In the genomic region with DNA sequence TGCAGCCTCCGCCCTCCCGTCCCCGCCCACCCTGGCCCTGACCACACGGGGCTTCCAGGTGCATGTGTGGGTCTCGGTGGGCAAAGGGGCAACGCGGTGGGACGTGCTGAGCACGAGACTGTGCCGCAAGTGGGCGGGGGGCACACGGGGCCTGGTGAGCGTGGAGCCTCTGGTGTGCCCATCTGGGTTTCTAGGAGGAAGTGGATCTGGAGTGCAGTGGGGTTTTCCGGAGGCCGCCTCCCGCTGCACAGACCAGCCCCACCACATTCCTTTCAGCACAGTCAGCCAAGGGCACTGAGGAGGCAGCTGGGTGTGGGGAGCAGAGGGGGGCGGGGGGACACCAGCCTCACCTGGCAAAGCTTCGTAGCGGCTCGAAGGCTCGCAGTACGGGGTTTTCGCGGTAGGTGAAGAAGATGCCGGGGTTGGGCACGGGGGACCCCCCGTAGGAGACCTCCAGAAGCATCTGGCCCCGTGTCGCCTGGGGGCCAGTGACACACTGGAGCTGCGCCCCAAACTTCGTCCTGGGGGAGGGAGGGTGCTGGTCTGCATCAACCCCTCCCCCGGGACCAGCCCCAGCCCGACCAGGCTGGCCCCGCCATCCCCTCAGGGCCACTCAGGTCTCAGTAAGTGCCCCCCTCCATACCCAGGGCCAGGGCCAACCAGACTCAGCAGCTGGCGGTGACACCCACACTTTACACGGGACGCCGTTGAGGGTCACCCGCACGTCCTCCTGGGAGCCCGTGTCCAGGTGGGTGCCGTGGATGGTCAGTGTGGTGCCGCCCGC, we compare ENCODE assay signal across 10 cellular contexts. TPM values are rescaled to one million over a fixed set of nuclear protein-coding genes. Genes with fewer than 3 reads are reported as not detected.
DNase-seq lines count a peak whose midpoint lies in the region; TF ChIP-seq lines count a peak whose summit lies in the region.
"Had no signal": no experiment of that assay in that cellular context is flagged by ENCODE, and none has a peak within 500 bp of the region (broad histone marks: within the 10 kb centered on the region; RNA-seq: fewer than 3 reads in every experiment).

No MANE protein-coding gene starts in this region.

- H3K4me1 ChIP-seq in esophagus (ENCODE audit: control insufficient read depth in 2 of 2, insufficient read depth in 2 of 2, low read length in 1 of 2) (peaks cover 3 to 43% of the 10 kb centered on the region in 2 donors), mesodermal cell (ENCODE audit: control insufficient read depth, insufficient read depth, low read length, poor library complexity, severe bottlenecking) (peaks cover 8% of the 10 kb centered on the region), tibial nerve (peaks cover 0 to 6% (median 0%) of the 10 kb centered on the region in 4 donors)
- H3K4me1 ChIP-seq: BLaER1 treated with 17β-estradiol and CSF1 and Interleukin-3, amounts not matched to agents 10 nM and 100 nM had no signal

- WGBS in esophagus, 2 donors: 51 to 57% methylated on average over 43 to 44 of the region's 44 CpGs
- 97 to 99% methylated on average over 31 to 41 of the region's 44 CpGs for WGBS in mesodermal cell (ENCODE audit: insufficient coverage in 2 of 2), 2 experiments
- WGBS in tibial nerve, 2 donors: 79 to 88% methylated on average over 26 to 38 of the region's 44 CpGs

- TF ChIP-seq POLR2A in tibial nerve (IDR thresholded peaks at IDR 0.05): no peak

- H3K36me3 ChIP-seq in esophagus (ENCODE audit: control insufficient read depth in 2 of 2, insufficient read depth in 2 of 2, low read length in 1 of 2) (peaks cover 0 to 88% of the 10 kb centered on the region in 2 donors), mesodermal cell (ENCODE audit: control insufficient read depth, insufficient read depth, low read length) (peaks cover 87% of the 10 kb centered on the region), tibial nerve (peaks cover 15 to 97% (median 31%) of the 10 kb centered on the region in 3 donors)

- no peak for TF ChIP-seq CTCF in tibial nerve (IDR thresholded peaks at IDR 0.05)

- H3K4me3 ChIP-seq in esophagus (ENCODE audit: low read depth in 1 of 2, low read length in 2 of 2) (peak overlapping the region; percentile 12 to 40), mesodermal cell (ENCODE audit: extremely low read depth, insufficient read depth, low read length, poor library complexity, severe bottlenecking) (no peak overlapping the region), tibial nerve (no peak overlapping the region)
- H3K4me3 ChIP-seq: BLaER1 treated with 17β-estradiol and CSF1 and Interleukin-3, amounts not matched to agents 10 nM and 100 nM had no signal

- TF ChIP-seq EP300 in tibial nerve (IDR thresholded peaks at IDR 0.05): no peak

- H3K9me3 ChIP-seq in esophagus (ENCODE audit: control insufficient read depth in 2 of 2, insufficient read depth in 1 of 2, low read depth in 1 of 2, low read length in 1 of 2) (peaks cover 0 to 5% of the 10 kb centered on the region in 2 donors), mesodermal cell (ENCODE audit: control insufficient read depth, low read length) (no peaks in the 10 kb centered on the region), tibial nerve (no peaks in the 10 kb centered on the region)
- H3K9me3 ChIP-seq: BLaER1 treated with 17β-estradiol and CSF1 and Interleukin-3, amounts not matched to agents 10 nM and 100 nM had no signal

- DNase-seq in AG08395 (ENCODE audit: low spot score): peak; percentile 77
- DNase-seq in NCI-H226: peak; percentile 83
- no peak for DNase-seq in tibial nerve (ENCODE audit: low spot score in 2 of 2)
- no peak for DNase-seq in amygdala (lab: John Stamatoyannopoulos, UW)
- DNase-seq in NCI-H187 treated with DMSO at 0.1 percent for 48 hours (lab: John Stamatoyannopoulos, UW): no peak
- no peak for DNase-seq in hypothalamus (lab: John Stamatoyannopoulos, UW)
- DNase-seq: activated CD4-positive, alpha-beta T cell treated with anti-CD3 and anti-CD28 coated beads, Interleukin-2, amount 50 U/mL, for 48 hours had no signal

- H3K27me3 ChIP-seq in esophagus (ENCODE audit: control insufficient read depth in 1 of 2, insufficient read depth in 2 of 2, low read length in 2 of 2) (no peaks in the 10 kb centered on the region), tibial nerve (no peaks in the 10 kb centered on the region)
- H3K27me3 ChIP-seq: BLaER1 treated with 17β-estradiol and CSF1 and Interleukin-3, amounts not matched to agents 10 nM and 100 nM had no signal

- peak overlapping the region; percentile 90 to 91 for H3K27ac ChIP-seq in esophagus (ENCODE audit: low read depth in 2 of 2, low read length in 1 of 2)
- H3K27ac ChIP-seq in mesodermal cell (ENCODE audit: low read depth, low read length, severe bottlenecking): peak overlapping the region; percentile 16
- H3K27ac ChIP-seq in tibial nerve: no peak overlapping the region
- H3K27ac ChIP-seq: BLaER1 treated with 17β-estradiol and CSF1 and Interleukin-3, amounts not matched to agents 10 nM and 100 nM had no signal

RNA-seq across cellular contexts. Expression of a gene that starts 12.4 kb away (rescaled TPM):
- 1 to 10 TPM; 5.4 to 6.1 TPM for polyA plus RNA-seq in esophagus
- 13.3 TPM for polyA plus RNA-seq in mesodermal cell (2013, experiment 1 of 2)
- polyA plus RNA-seq in mesodermal cell (2013, experiment 2 of 2): 7.2 TPM
- total RNA-seq in tibial nerve: 10 to 100 TPM in 3 of 4 donors, 1 to 10 TPM in 1; 8.7 to 33.3 (median 19.6) TPM

RNA-seq across cellular contexts. Expression of a gene that starts 21.1 kb away (rescaled TPM):
- polyA plus RNA-seq in esophagus: 1 to 10 TPM; 3.0 to 3.4 TPM
- 26.1 TPM for polyA plus RNA-seq in mesodermal cell (2013, experiment 1 of 2)
- 25.9 TPM for polyA plus RNA-seq in mesodermal cell (2013, experiment 2 of 2)
- total RNA-seq in tibial nerve: 10 to 100 TPM; 12.3 to 32.0 (median 24.1) TPM

RNA-seq across cellular contexts. Expression of a gene that starts 24.9 kb away (rescaled TPM):
- 100 to 1,000 TPM; 107 to 186 TPM for polyA plus RNA-seq in esophagus
- polyA plus RNA-seq in mesodermal cell (2013, experiment 1 of 2): 108 TPM
- 92.5 TPM for polyA plus RNA-seq in mesodermal cell (2013, experiment 2 of 2)
- 100 to 1,000 TPM; 135 to 193 (median 165) TPM for total RNA-seq in tibial nerve

RNA-seq across cellular contexts. Expression of a gene that starts 31.5 kb away (rescaled TPM):
- polyA plus RNA-seq in esophagus: 10 to 100 TPM; 22.0 to 42.4 TPM
- 28.0 TPM for polyA plus RNA-seq in mesodermal cell (2013, experiment 1 of 2)
- polyA plus RNA-seq in mesodermal cell (2013, experiment 2 of 2): 22.6 TPM
- 100 to 1,000 TPM in 1 of 4 donors, 10 to 100 TPM in 3; 41.2 to 105 (median 55.4) TPM for total RNA-seq in tibial nerve

RNA-seq across cellular contexts. Expression of a gene that starts 37.7 kb away (rescaled TPM):
- 10 to 100 TPM; 19.3 to 37.9 TPM for polyA plus RNA-seq in esophagus
- polyA plus RNA-seq in mesodermal cell (2013, experiment 1 of 2): 27.6 TPM
- polyA plus RNA-seq in mesodermal cell (2013, experiment 2 of 2): 24.6 TPM
- total RNA-seq in tibial nerve: 100 to 1,000 TPM in 1 of 4 donors, 10 to 100 TPM in 3; 72.2 to 127 (median 78.6) TPM

Comparison
In these comparisons a context has a peak if more than half of its experiments do, and no peak if none do; other contexts are left out.
1. DNase-seq: peak in AG08395 (single experiment) and NCI-H226 (single experiment); none in tibial nerve (0 of 2), amygdala (0 of 56), NCI-H187 treated with DMSO at 0.1 percent for 48 hours (single experiment) and hypothalamus (0 of 51).
2. H3K27ac ChIP-seq: peak in esophagus (2 of 2) and mesodermal cell (single experiment); none in tibial nerve (0 of 4).
3. H3K4me3 ChIP-seq: peak in esophagus (2 of 2); none in mesodermal cell (single experiment) and tibial nerve (0 of 4).